In the genomic region with DNA sequence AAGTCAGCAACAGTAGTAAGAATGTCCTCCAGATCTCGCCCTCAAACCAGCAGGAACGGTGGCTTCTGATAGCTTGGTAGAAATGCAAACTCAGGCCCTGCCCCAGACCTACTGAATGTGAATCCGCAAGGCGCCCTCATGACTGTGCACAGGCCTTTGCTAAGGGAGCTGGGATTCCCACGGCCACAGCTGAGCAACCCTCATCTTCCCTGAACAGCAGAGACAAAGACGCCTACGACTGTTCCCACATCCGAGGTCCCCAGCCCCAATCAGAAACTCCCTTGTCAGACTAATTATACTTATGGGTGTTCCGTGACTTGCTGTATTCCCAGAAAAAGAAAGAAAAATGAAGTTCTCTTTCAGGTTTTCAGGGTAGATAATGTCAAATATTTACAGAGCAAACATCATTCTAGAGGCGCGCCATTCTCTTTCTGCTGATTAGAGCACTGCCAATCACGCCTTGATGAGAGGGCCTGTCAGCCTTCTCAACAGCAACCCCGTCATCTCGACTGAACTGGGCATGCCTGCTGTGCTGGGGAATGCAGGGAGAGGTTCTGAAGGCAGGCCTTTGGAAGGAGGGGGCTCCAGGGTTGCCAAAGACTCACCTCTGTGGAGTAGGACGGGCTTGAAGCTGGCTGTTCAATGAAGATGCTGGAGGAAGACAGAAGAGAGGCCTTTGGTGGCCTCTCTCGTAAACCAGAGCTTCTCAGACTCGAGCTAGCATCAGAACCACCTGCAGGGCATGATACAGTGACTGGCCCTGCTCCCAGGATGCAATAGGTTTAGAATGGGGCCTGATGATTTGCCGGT, we compare ENCODE assay signal across 16 cellular contexts.
DNase-seq lines count a peak whose midpoint lies in the region; ATAC-seq and TF ChIP-seq lines count a peak whose summit lies in the region.
"Had no signal": no experiment of that assay in that cellular context is flagged by ENCODE, and none has a peak within 500 bp of the region (broad histone marks: within the 10 kb centered on the region; RNA-seq: fewer than 3 reads in every experiment).

No MANE protein-coding gene starts in this region.

- H3K9me3 ChIP-seq in Panc1 (ENCODE audit: control insufficient read depth, insufficient read depth, low read depth, low read length) (no peaks in the 10 kb centered on the region), left lung (no peaks in the 10 kb centered on the region), left ventricle myocardium inferior (replicated peaks) (no peaks in the 10 kb centered on the region)

- intact Hi-C loops in Panc1 (cut with micrococcal nuclease; ENCODE audit: unreplicated experiment) (no loop called here), left lung (cut with DNase I) (no loop called here), left ventricle myocardium inferior (cut with micrococcal nuclease) (no loop called here)

- H3K4me1 Mint-ChIP-seq in stimulated activated memory B cell treated with anti-CD40 and anti-IgM and Interleukin-4, amounts not matched to agents 10 μg/mL and 1 μg/mL and 100 μg/mL, for 72 hours = no peaks in the 10 kb centered on the region

- no peak for TF ChIP-seq CTCF in Panc1 (IDR thresholded peaks at IDR 0.05)
- no peak for TF ChIP-seq CTCF in left lung (IDR thresholded peaks at IDR 0.05)
- TF ChIP-seq CTCF in left ventricle myocardium inferior (IDR thresholded peaks at IDR 0.05; ENCODE audit: borderline replicate concordance) = no peak

- in situ Hi-C loops in Panc1 (cut with HindIII; ENCODE audit: low pct_unique_long_range_greater_than_20kb, low sequenced_read_pairs) = no loop called here

- H3K36me3 ChIP-seq in Panc1 (ENCODE audit: control insufficient read depth, insufficient read depth, low read length) (no peaks in the 10 kb centered on the region), left lung (no peaks in the 10 kb centered on the region), left ventricle myocardium inferior (no peaks in the 10 kb centered on the region)

- H3K4me1 ChIP-seq in Panc1 (ENCODE audit: control insufficient read depth, insufficient read depth, low read length) = 0 out of 2 replicates have a peak, but pooled peaks cover 2% of the 10 kb centered on the region
- no peaks in the 10 kb centered on the region for H3K4me1 ChIP-seq in left lung
- no peaks in the 10 kb centered on the region for H3K4me1 ChIP-seq in left ventricle myocardium inferior

- POLR2A ChIA-PET in Panc1 (lab: Charles Lee) = no interaction called here

- ATAC-seq in Panc1 (peak; percentile 42), left lung (peak; percentile 51), HG02642 (IDR thresholded peaks at IDR 0.05; ENCODE audit: poor library complexity, unreplicated experiment) (no peak), GM18505 (IDR thresholded peaks at IDR 0.05; ENCODE audit: unreplicated experiment) (no peak)
- ATAC-seq in stimulated activated memory B cell treated with anti-CD40 and anti-IgM and Interleukin-4, amounts not matched to agents 10 μg/mL and 1 μg/mL and 100 μg/mL, for 72 hours = peak; percentile 36
- ATAC-seq: left lobe of liver had no signal

- no peak overlapping the region for H3K4me3 ChIP-seq in Panc1 (ENCODE audit: low read depth in 2 of 2, low read length in 2 of 2)
- H3K4me3 ChIP-seq in left lung = no peak overlapping the region
- H3K4me3 ChIP-seq in left ventricle myocardium inferior = no peak overlapping the region

- no peaks in the 10 kb centered on the region for H3K9me3 Mint-ChIP-seq in stimulated activated memory B cell treated with anti-CD40 and anti-IgM and Interleukin-4, amounts not matched to agents 10 μg/mL and 1 μg/mL and 100 μg/mL, for 72 hours

- DNase-seq in NCI-H1417 (lab: John Stamatoyannopoulos, UW) = peak in 2 of 3 experiments; percentile 18 to 30
- no peak for DNase-seq in NCI-H1417 treated with DMSO at 0.1 percent for 48 hours (lab: John Stamatoyannopoulos, UW)
- DNase-seq in Panc1 (ENCODE audit: low read depth, low spot score) = no peak
- DNase-seq in left lung = no peak
- DNase-seq in left ventricle myocardium inferior = no peak
- DNase-seq: 8988T; COR-L47; NCI-H1694; NCI-H2227 treated with DMSO at 0.1 percent for 48 hours; NK-92 treated with Interleukin-12 subunit alpha and Interleukin-12 subunit beta, amount 100 ng/mL, for 24 hours had no signal

- CTCF ChIA-PET in Panc1 (lab: Charles Lee) = no interaction called here

- no peaks in the 10 kb centered on the region for H3K27me3 Mint-ChIP-seq in stimulated activated memory B cell treated with anti-CD40 and anti-IgM and Interleukin-4, amounts not matched to agents 10 μg/mL and 1 μg/mL and 100 μg/mL, for 72 hours
- H3K27me3 Mint-ChIP-seq: activated naive CD8-positive, alpha-beta T cell had no signal

- no peak for TF ChIP-seq POLR2A in GM18505 (IDR thresholded peaks at IDR 0.05; ENCODE audit: borderline replicate concordance, extremely low read depth, insufficient read depth, insufficient read length)

- no peaks in the 10 kb centered on the region for H3K27me3 ChIP-seq in Panc1 (ENCODE audit: control insufficient read depth, insufficient read depth, low read length)
- no peaks in the 10 kb centered on the region for H3K27me3 ChIP-seq in left lung
- H3K27me3 ChIP-seq in left ventricle myocardium inferior (ENCODE audit: low read depth) = no peaks in the 10 kb centered on the region

- H3K27ac Mint-ChIP-seq in stimulated activated memory B cell treated with anti-CD40 and anti-IgM and Interleukin-4, amounts not matched to agents 10 μg/mL and 1 μg/mL and 100 μg/mL, for 72 hours = no peak overlapping the region
- H3K27ac Mint-ChIP-seq: activated naive CD8-positive, alpha-beta T cell; activated T-helper 1 cell treated with anti-CD3 and anti-CD28 coated beads, Interleukin-12 subunit alpha, Interleukin-12 subunit beta, Interleukin-2, Interleukin-4 antibody, amounts not matched to agents 30 ng/mL and 10 ng/mL and 1 ng/mL, durations not matched to agents 14 hours and 24 hours and 36 hours had no signal

- H3K27ac ChIP-seq in Panc1 (ENCODE audit: low read length) = no peak overlapping the region
- no peak overlapping the region for H3K27ac ChIP-seq in left lung
- H3K27ac ChIP-seq in left ventricle myocardium inferior (replicated peaks) = no peak overlapping the region

- H3K4me3 Mint-ChIP-seq in stimulated activated memory B cell treated with anti-CD40 and anti-IgM and Interleukin-4, amounts not matched to agents 10 μg/mL and 1 μg/mL and 100 μg/mL, for 72 hours = no peak overlapping the region
- H3K4me3 Mint-ChIP-seq: activated naive CD8-positive, alpha-beta T cell; activated T-helper 1 cell treated with anti-CD3 and anti-CD28 coated beads, Interleukin-12 subunit alpha, Interleukin-12 subunit beta, Interleukin-2, Interleukin-4 antibody, amounts not matched to agents 30 ng/mL and 10 ng/mL and 1 ng/mL, durations not matched to agents 14 hours and 24 hours and 36 hours had no signal

- BruUV-seq in Panc1 (replicated peaks; lab: Mats Ljungman, UMichigan) = no TSS peak

- H3K36me3 Mint-ChIP-seq in stimulated activated memory B cell treated with anti-CD40 and anti-IgM and Interleukin-4, amounts not matched to agents 10 μg/mL and 1 μg/mL and 100 μg/mL, for 72 hours = no peaks in the 10 kb centered on the region
- H3K36me3 Mint-ChIP-seq: activated naive CD8-positive, alpha-beta T cell had no signal

Comparison
In these comparisons a context has a peak if more than half of its experiments do, and no peak if none do; other contexts are left out.
1. DNase-seq: peak in NCI-H1417 (2 of 3); none in NCI-H1417 treated with DMSO at 0.1 percent for 48 hours (single experiment), Panc1 (single experiment), left lung (0 of 2) and left ventricle myocardium inferior (single experiment).
2. ATAC-seq: peak in Panc1 (single experiment), left lung (single experiment) and stimulated activated memory B cell treated with anti-CD40 and anti-IgM and Interleukin-4, amounts not matched to agents 10 μg/mL and 1 μg/mL and 100 μg/mL, for 72 hours (single experiment); none in HG02642 (single experiment) and GM18505 (single experiment).